In the genomic region with DNA sequence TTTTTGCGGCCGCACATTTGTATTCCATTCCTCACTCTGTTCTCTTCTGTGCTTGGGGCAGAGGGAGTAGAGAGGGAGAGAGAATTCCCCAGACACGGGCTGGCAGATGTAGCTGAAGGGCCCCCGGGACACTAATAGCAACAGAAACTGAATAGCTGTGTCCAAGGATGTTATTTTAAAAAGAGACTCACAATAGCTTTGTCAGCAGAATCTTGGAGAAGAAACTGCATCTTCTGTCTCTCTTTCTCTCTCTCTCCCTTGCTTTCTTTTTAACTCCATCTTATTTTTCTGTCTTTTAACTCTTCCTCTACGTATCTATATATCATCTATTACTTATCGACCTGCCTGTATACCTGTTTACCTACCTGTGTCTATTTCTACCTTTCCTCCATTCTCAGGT, we compare ENCODE assay signal across 23 cellular contexts.
DNase-seq lines count a peak whose midpoint lies in the region; ATAC-seq, FAIRE-seq and TF ChIP-seq lines count a peak whose summit lies in the region.
"Had no signal": no experiment of that assay in that cellular context is flagged by ENCODE, and none has a peak within 500 bp of the region (broad histone marks: within the 10 kb centered on the region; RNA-seq: fewer than 3 reads in every experiment).

No MANE protein-coding gene starts in this region.

- no peaks in the 10 kb centered on the region for H3K36me3 Mint-ChIP-seq in glutamatergic neuron (ENCODE audit: unreplicated experiment)
- peaks cover 62% of the 10 kb centered on the region for H3K36me3 Mint-ChIP-seq in osteocyte (ENCODE audit: unreplicated experiment)
- H3K36me3 Mint-ChIP-seq: CD8-positive, alpha-beta T cell had no signal

- ATAC-seq in pancreas (no peak), GM18519 (IDR thresholded peaks at IDR 0.05; ENCODE audit: low FRiP score, unreplicated experiment) (no peak)
- ATAC-seq: CD8-positive, alpha-beta T cell; HCT116; PC-3 had no signal

- H3K27me3 ChIP-seq in pancreas, result no peaks in the 10 kb centered on the region
- no peaks in the 10 kb centered on the region for H3K27me3 ChIP-seq in A673 (replicated peaks; ENCODE audit: insufficient read depth, low read depth, low read length, poor library complexity)
- H3K27me3 ChIP-seq: MG63 had no signal

- H3K36me3 ChIP-seq in pancreas (no peaks in the 10 kb centered on the region), A673 (ENCODE audit: insufficient read depth, low read length, poor library complexity, severe bottlenecking) (peaks cover 22% of the 10 kb centered on the region)
- H3K36me3 ChIP-seq: MG63 had no signal

- no peak for FAIRE-seq in pancreas (lab: Jason Lieb, UNC)
- FAIRE-seq: G401.6, GM12892, GM18507, H1 had no signal

- POLR2A ChIA-PET in A673 (lab: Charles Lee; ENCODE audit: low non-redundant PET), result no interaction called here

- TF ChIP-seq CTCF in glutamatergic neuron (IDR thresholded peaks at IDR 0.05; ENCODE audit: partially characterized antibody, unreplicated experiment), result no peak
- TF ChIP-seq CTCF in osteocyte (IDR thresholded peaks at IDR 0.05), result no peak
- no peak for TF ChIP-seq CTCF in pancreas (IDR thresholded peaks at IDR 0.05)
- TF ChIP-seq CTCF in A673 (conservative IDR thresholded peaks at IDR 0.05; ENCODE audit: low read depth, low read length), result no peak

- WGBS in pancreas, 2 donors, result 61 to 67% methylated on average over 6 of the region's 6 CpGs

- H3K9me3 Mint-ChIP-seq in glutamatergic neuron (ENCODE audit: unreplicated experiment) (peaks cover 7% of the 10 kb centered on the region), osteocyte (ENCODE audit: unreplicated experiment) (no peaks in the 10 kb centered on the region)

- H3K4me3 ChIP-seq in pancreas (no peak overlapping the region), A673 (ENCODE audit: low read depth, low read length, poor library complexity, severe bottlenecking) (no peak overlapping the region)
- H3K4me3 ChIP-seq: MG63 had no signal

- H3K4me1 Mint-ChIP-seq in glutamatergic neuron (ENCODE audit: low read depth, unreplicated experiment), result peaks cover 46% of the 10 kb centered on the region
- peaks cover 30% of the 10 kb centered on the region for H3K4me1 Mint-ChIP-seq in osteocyte (ENCODE audit: unreplicated experiment)

- H3K4me3 Mint-ChIP-seq in glutamatergic neuron (ENCODE audit: unreplicated experiment) (peak overlapping the region; percentile 80), osteocyte (ENCODE audit: unreplicated experiment) (no peak overlapping the region)
- H3K4me3 Mint-ChIP-seq: CD8-positive, alpha-beta T cell had no signal

- H3K9me3 ChIP-seq in pancreas (no peaks in the 10 kb centered on the region), A673 (ENCODE audit: low read depth, low read length, poor library complexity, severe bottlenecking) (no peaks in the 10 kb centered on the region)
- H3K9me3 ChIP-seq: MG63 had no signal

- H3K27ac Mint-ChIP-seq in glutamatergic neuron (ENCODE audit: unreplicated experiment) (peak overlapping the region; percentile 67), osteocyte (ENCODE audit: unreplicated experiment) (peak overlapping the region; percentile 72)
- H3K27ac Mint-ChIP-seq: CD8-positive, alpha-beta T cell had no signal

- intact Hi-C loops in pancreas (cut with DNase I), result no loop called here
- intact Hi-C loops in A673 (cut with micrococcal nuclease; ENCODE audit: unreplicated experiment), result no loop called here

- H3K27me3 Mint-ChIP-seq in glutamatergic neuron (ENCODE audit: unreplicated experiment), result no peaks in the 10 kb centered on the region
- no peaks in the 10 kb centered on the region for H3K27me3 Mint-ChIP-seq in osteocyte (ENCODE audit: unreplicated experiment)

- CTCF ChIA-PET in A673 (lab: Charles Lee), result no interaction called here

- no TSS peak for BruUV-seq in A673 (replicated peaks; lab: Mats Ljungman, UMichigan)

- in situ Hi-C loops in G401 (cut with HindIII; ENCODE audit: low sequenced_read_pairs), result no loop called here

- H3K27ac ChIP-seq in pancreas, result no peak overlapping the region
- no peak overlapping the region for H3K27ac ChIP-seq in A673 (ENCODE audit: low read depth, low read length, poor library complexity, severe bottlenecking)

- DNase-seq in G401 (ENCODE audit: low spot score) (peak; percentile 12), NCI-H2171 (lab: John Stamatoyannopoulos, UW) (peak; percentile 24), glutamatergic neuron (no peak), osteocyte (ENCODE audit: extremely low spot score, unreplicated experiment) (no peak), pancreas (no peak), A673 (ENCODE audit: low spot score) (no peak)
- DNase-seq: CD8-positive, alpha-beta T cell; DND-41; MG63; NCI-H1048; NCI-H1417 treated with DMSO at 0.1 percent for 48 hours; NCI-H2029; NCI-H446; NCI-H526 treated with DMSO at 0.1 percent for 48 hours; PC-3; Right ventricle myocardium superior; SW 1271 had no signal

- no peaks in the 10 kb centered on the region for H3K4me1 ChIP-seq in pancreas
- peaks cover 6% of the 10 kb centered on the region for H3K4me1 ChIP-seq in A673 (ENCODE audit: insufficient read depth, low read length, poor library complexity, severe bottlenecking)

Comparison
In these comparisons a context has a peak if more than half of its experiments do, and no peak if none do; other contexts are left out.
1. DNase-seq: peak in G401 (single experiment) and NCI-H2171 (single experiment); none in glutamatergic neuron (single experiment), osteocyte (single experiment), pancreas (0 of 6) and A673 (single experiment).